ENCODE assay signal across 1 cellular context in the genomic region with DNA sequence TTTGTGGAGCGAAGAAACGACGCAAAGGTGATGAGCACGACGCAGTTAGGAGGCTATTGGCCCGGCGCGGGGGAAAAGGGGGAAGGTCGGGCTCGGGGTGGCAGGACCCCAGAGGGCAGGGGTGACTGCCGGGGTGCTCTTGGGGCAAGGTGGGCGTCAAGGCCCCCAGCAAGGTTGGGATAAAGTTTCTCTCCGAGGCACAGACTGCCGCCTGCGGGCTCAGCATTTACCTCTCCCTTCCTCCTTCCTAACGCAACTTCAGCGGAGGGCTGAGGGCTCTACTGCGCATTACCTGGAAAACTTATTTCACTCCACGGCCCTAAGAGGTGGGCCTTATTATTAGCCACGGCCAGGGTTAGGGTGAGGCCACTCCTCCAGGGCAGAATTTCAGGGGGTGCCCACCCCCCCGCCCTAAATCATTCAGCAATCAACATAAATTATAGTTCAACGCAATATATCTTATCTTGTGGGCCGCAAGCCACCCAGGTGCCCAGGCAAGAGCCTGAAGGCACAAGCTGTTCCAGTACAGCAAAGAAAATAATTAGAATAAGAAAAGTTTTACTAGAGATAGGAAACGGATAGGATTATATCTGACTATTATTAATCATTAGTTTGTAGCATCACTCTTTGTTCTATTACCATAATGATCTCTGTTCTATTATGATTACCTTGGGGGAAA.
TF ChIP-seq lines count a peak whose summit lies in the region.

No MANE protein-coding gene starts in this region.

TF ChIP-seq in HepG2, 621 proteins besides CTCF, POLR2A, EP300 and RAD21 (continues in another document):
- TF ChIP-seq RXRB (CRISPR knock-in tag; IDR thresholded peaks at IDR 0.05; ENCODE audit: borderline replicate concordance) (peak; percentile 41; the same call in 1 of the 2 replicates), JARID2 (CRISPR knock-in tag; IDR thresholded peaks at IDR 0.05; ENCODE audit: insufficient replicate concordance) (peak; percentile 95), HMG20B (CRISPR knock-in tag; conservative IDR thresholded peaks at IDR 0.05) (0 out of 2 replicates have a peak, but pooled peaks have one; percentile 41), PHF8 (CRISPR knock-in tag; IDR thresholded peaks at IDR 0.05) (peak; percentile 40; the same call in 1 of the 2 replicates), ZSCAN9 (CRISPR knock-in tag; IDR thresholded peaks at IDR 0.05; ENCODE audit: borderline replicate concordance) (0 out of 2 replicates have a peak, but pooled peaks have one; percentile 37), SAP130 (CRISPR knock-in tag; IDR thresholded peaks at IDR 0.05; ENCODE audit: low read depth) (peak; percentile 35; the same call in 1 of the 2 replicates), ZNF7 (CRISPR knock-in tag; IDR thresholded peaks at IDR 0.05) (0 out of 2 replicates have a peak, but pooled peaks have one; percentile 43), BRD4 (CRISPR knock-in tag; IDR thresholded peaks at IDR 0.05) (peak; percentile 74; the same call in 1 of the 2 replicates), ZNF720 (CRISPR knock-in tag; IDR thresholded peaks at IDR 0.05) (peak; percentile 94), ZNF143 (CRISPR knock-in tag; IDR thresholded peaks at IDR 0.05) (0 out of 2 replicates have a peak, but pooled peaks have one; percentile 37), ZNF326 (CRISPR knock-in tag; IDR thresholded peaks at IDR 0.05; ENCODE audit: borderline replicate concordance) (peak; percentile 77; the same call in 1 of the 2 replicates), MATR3 (CRISPR knock-in tag; IDR thresholded peaks at IDR 0.05) (0 out of 2 replicates have a peak, but pooled peaks have one; percentile 89), GPN1 (CRISPR knock-in tag; IDR thresholded peaks at IDR 0.05; ENCODE audit: borderline replicate concordance) (0 out of 2 replicates have a peak, but pooled peaks have one; percentile 20), ZFP90 (CRISPR knock-in tag; IDR thresholded peaks at IDR 0.05; ENCODE audit: borderline replicate concordance) (peak; percentile 62; the same call in 1 of the 2 replicates), ZNF264 (CRISPR knock-in tag; IDR thresholded peaks at IDR 0.05) (0 out of 2 replicates have a peak, but pooled peaks have one; percentile 19), RXRA (CRISPR knock-in tag; IDR thresholded peaks at IDR 0.05) (peak; percentile 74), ETV5 (CRISPR knock-in tag; IDR thresholded peaks at IDR 0.05; ENCODE audit: borderline replicate concordance) (peak; percentile 27; the same call in 1 of the 2 replicates), ZNF768 (CRISPR knock-in tag; IDR thresholded peaks at IDR 0.05) (peak; percentile 77; the same call in 1 of the 2 replicates), ZNF263 (CRISPR knock-in tag; IDR thresholded peaks at IDR 0.05) (peak; percentile 48; the same call in 1 of the 2 replicates), ZNF256 (CRISPR knock-in tag; conservative IDR thresholded peaks at IDR 0.05) (0 out of 2 replicates have a peak, but pooled peaks have one; percentile 48), KLF15 (CRISPR knock-in tag; IDR thresholded peaks at IDR 0.05; ENCODE audit: borderline replicate concordance) (peak; percentile 29; the same call in 1 of the 2 replicates), AGO1 (IDR thresholded peaks at IDR 0.05; ENCODE audit: low read depth, low read length, poor library complexity, severe bottlenecking) (peak; percentile 63), FOSL1 (CRISPR knock-in tag; IDR thresholded peaks at IDR 0.05; ENCODE audit: borderline replicate concordance) (0 out of 2 replicates have a peak, but pooled peaks have one; percentile 10), ZNF160 (CRISPR knock-in tag; IDR thresholded peaks at IDR 0.05) (0 out of 2 replicates have a peak, but pooled peaks have one; percentile 75), ISX (CRISPR knock-in tag; conservative IDR thresholded peaks at IDR 0.05) (0 out of 2 replicates have a peak, but pooled peaks have one; percentile 53), MEIS2 (CRISPR knock-in tag; IDR thresholded peaks at IDR 0.05) (0 out of 2 replicates have a peak, but pooled peaks have one; percentile 32), BCL6 (CRISPR knock-in tag; IDR thresholded peaks at IDR 0.05) (0 out of 2 replicates have a peak, but pooled peaks have one; percentile 28), CBX5 (CRISPR knock-in tag; IDR thresholded peaks at IDR 0.05; ENCODE audit: borderline replicate concordance) (peak; percentile 77; the same call in 1 of the 2 replicates), HOXA3 (CRISPR knock-in tag; IDR thresholded peaks at IDR 0.05) (peak; percentile 74), ZNF766 (CRISPR knock-in tag; IDR thresholded peaks at IDR 0.05; ENCODE audit: borderline replicate concordance) (peak; percentile 55; the same call in 1 of the 2 replicates), HCFC1 (IDR thresholded peaks at IDR 0.05; ENCODE audit: low read depth, low read length) (0 out of 2 replicates have a peak, but pooled peaks have one; percentile 14), TSC22D2 (CRISPR knock-in tag; IDR thresholded peaks at IDR 0.05; ENCODE audit: borderline replicate concordance) (0 out of 2 replicates have a peak, but pooled peaks have one; percentile 63), IRF2 (CRISPR knock-in tag; IDR thresholded peaks at IDR 0.05) (peak; percentile 77; the same call in 1 of the 2 replicates), KLF6 (CRISPR knock-in tag; IDR thresholded peaks at IDR 0.05) (0 out of 2 replicates have a peak, but pooled peaks have one; percentile 70), ZFP1 (CRISPR knock-in tag; IDR thresholded peaks at IDR 0.05) (peak; percentile 82; the same call in 1 of the 2 replicates), ETV6 (CRISPR knock-in tag; conservative IDR thresholded peaks at IDR 0.05) (0 out of 2 replicates have a peak, but pooled peaks have one; percentile 63)
- TF ChIP-seq, protein P1, sequence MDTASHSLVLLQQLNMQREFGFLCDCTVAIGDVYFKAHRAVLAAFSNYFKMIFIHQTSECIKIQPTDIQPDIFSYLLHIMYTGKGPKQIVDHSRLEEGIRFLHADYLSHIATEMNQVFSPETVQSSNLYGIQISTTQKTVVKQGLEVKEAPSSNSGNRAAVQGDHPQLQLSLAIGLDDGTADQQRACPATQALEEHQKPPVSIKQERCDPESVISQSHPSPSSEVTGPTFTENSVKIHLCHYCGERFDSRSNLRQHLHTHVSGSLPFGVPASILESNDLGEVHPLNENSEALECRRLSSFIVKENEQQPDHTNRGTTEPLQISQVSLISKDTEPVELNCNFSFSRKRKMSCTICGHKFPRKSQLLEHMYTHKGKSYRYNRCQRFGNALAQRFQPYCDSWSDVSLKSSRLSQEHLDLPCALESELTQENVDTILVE (CRISPR knock-in tag; IDR thresholded peaks at IDR 0.05) = peak; percentile 78
- TF ChIP-seq, protein P2, sequence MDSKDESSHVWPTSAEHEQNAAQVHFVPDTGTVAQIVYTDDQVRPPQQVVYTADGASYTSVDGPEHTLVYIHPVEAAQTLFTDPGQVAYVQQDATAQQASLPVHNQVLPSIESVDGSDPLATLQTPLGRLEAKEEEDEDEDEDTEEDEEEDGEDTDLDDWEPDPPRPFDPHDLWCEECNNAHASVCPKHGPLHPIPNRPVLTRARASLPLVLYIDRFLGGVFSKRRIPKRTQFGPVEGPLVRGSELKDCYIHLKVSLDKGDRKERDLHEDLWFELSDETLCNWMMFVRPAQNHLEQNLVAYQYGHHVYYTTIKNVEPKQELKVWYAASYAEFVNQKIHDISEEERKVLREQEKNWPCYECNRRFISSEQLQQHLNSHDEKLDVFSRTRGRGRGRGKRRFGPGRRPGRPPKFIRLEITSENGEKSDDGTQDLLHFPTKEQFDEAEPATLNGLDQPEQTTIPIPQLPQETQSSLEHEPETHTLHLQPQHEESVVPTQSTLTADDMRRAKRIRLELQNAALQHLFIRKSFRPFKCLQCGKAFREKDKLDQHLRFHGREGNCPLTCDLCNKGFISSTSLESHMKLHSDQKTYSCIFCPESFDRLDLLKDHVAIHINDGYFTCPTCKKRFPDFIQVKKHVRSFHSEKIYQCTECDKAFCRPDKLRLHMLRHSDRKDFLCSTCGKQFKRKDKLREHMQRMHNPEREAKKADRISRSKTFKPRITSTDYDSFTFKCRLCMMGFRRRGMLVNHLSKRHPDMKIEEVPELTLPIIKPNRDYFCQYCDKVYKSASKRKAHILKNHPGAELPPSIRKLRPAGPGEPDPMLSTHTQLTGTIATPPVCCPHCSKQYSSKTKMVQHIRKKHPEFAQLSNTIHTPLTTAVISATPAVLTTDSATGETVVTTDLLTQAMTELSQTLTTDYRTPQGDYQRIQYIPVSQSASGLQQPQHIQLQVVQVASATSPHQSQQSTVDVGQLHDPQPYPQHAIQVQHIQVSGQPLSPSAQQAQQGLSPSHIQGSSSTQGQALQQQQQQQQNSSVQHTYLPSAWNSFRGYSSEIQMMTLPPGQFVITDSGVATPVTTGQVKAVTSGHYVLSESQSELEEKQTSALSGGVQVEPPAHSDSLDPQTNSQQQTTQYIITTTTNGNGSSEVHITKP (CRISPR knock-in tag; IDR thresholded peaks at IDR 0.05; ENCODE audit: low read depth) = peak; percentile 64; the same call in 1 of the 2 replicates
- TF ChIP-seq, protein P3, sequence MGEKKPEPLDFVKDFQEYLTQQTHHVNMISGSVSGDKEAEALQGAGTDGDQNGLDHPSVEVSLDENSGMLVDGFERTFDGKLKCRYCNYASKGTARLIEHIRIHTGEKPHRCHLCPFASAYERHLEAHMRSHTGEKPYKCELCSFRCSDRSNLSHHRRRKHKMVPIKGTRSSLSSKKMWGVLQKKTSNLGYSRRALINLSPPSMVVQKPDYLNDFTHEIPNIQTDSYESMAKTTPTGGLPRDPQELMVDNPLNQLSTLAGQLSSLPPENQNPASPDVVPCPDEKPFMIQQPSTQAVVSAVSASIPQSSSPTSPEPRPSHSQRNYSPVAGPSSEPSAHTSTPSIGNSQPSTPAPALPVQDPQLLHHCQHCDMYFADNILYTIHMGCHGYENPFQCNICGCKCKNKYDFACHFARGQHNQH (CRISPR knock-in tag; IDR thresholded peaks at IDR 0.05) = peak; percentile 76; the same call in 1 of the 2 replicates
- TF ChIP-seq, protein P4, sequence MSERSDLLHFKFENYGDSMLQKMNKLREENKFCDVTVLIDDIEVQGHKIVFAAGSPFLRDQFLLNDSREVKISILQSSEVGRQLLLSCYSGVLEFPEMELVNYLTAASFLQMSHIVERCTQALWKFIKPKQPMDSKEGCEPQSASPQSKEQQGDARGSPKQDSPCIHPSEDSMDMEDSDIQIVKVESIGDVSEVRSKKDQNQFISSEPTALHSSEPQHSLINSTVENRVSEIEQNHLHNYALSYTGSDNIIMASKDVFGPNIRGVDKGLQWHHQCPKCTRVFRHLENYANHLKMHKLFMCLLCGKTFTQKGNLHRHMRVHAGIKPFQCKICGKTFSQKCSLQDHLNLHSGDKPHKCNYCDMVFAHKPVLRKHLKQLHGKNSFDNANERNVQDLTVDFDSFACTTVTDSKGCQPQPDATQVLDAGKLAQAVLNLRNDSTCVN (CRISPR knock-in tag; IDR thresholded peaks at IDR 0.05; ENCODE audit: borderline replicate concordance) = 0 out of 2 replicates have a peak, but pooled peaks have one; percentile 53
- TF ChIP-seq, protein P5, sequence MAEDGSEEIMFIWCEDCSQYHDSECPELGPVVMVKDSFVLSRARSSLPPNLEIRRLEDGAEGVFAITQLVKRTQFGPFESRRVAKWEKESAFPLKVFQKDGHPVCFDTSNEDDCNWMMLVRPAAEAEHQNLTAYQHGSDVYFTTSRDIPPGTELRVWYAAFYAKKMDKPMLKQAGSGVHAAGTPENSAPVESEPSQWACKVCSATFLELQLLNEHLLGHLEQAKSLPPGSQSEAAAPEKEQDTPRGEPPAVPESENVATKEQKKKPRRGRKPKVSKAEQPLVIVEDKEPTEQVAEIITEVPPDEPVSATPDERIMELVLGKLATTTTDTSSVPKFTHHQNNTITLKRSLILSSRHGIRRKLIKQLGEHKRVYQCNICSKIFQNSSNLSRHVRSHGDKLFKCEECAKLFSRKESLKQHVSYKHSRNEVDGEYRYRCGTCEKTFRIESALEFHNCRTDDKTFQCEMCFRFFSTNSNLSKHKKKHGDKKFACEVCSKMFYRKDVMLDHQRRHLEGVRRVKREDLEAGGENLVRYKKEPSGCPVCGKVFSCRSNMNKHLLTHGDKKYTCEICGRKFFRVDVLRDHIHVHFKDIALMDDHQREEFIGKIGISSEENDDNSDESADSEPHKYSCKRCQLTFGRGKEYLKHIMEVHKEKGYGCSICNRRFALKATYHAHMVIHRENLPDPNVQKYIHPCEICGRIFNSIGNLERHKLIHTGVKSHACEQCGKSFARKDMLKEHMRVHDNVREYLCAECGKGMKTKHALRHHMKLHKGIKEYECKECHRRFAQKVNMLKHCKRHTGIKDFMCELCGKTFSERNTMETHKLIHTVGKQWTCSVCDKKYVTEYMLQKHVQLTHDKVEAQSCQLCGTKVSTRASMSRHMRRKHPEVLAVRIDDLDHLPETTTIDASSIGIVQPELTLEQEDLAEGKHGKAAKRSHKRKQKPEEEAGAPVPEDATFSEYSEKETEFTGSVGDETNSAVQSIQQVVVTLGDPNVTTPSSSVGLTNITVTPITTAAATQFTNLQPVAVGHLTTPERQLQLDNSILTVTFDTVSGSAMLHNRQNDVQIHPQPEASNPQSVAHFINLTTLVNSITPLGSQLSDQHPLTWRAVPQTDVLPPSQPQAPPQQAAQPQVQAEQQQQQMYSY (CRISPR knock-in tag; IDR thresholded peaks at IDR 0.05) = peak; percentile 23; the same call in 1 of the 2 replicates
- TF ChIP-seq, protein P6, sequence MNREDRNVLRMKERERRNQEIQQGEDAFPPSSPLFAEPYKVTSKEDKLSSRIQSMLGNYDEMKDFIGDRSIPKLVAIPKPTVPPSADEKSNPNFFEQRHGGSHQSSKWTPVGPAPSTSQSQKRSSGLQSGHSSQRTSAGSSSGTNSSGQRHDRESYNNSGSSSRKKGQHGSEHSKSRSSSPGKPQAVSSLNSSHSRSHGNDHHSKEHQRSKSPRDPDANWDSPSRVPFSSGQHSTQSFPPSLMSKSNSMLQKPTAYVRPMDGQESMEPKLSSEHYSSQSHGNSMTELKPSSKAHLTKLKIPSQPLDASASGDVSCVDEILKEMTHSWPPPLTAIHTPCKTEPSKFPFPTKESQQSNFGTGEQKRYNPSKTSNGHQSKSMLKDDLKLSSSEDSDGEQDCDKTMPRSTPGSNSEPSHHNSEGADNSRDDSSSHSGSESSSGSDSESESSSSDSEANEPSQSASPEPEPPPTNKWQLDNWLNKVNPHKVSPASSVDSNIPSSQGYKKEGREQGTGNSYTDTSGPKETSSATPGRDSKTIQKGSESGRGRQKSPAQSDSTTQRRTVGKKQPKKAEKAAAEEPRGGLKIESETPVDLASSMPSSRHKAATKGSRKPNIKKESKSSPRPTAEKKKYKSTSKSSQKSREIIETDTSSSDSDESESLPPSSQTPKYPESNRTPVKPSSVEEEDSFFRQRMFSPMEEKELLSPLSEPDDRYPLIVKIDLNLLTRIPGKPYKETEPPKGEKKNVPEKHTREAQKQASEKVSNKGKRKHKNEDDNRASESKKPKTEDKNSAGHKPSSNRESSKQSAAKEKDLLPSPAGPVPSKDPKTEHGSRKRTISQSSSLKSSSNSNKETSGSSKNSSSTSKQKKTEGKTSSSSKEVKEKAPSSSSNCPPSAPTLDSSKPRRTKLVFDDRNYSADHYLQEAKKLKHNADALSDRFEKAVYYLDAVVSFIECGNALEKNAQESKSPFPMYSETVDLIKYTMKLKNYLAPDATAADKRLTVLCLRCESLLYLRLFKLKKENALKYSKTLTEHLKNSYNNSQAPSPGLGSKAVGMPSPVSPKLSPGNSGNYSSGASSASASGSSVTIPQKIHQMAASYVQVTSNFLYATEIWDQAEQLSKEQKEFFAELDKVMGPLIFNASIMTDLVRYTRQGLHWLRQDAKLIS (CRISPR knock-in tag; IDR thresholded peaks at IDR 0.05) = peak; percentile 45; the same call in 1 of the 2 replicates
- TF ChIP-seq, protein P7, sequence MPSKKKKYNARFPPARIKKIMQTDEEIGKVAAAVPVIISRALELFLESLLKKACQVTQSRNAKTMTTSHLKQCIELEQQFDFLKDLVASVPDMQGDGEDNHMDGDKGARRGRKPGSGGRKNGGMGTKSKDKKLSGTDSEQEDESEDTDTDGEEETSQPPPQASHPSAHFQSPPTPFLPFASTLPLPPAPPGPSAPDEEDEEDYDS (CRISPR knock-in tag; IDR thresholded peaks at IDR 0.05) = 0 out of 2 replicates have a peak, but pooled peaks have one; percentile 52
